Comparison of ENCODE assay signal across 9 cellular contexts in genomic region chr1:6822530-6823359, GRCh38.
DNase-seq lines count a peak whose midpoint lies in the region; ATAC-seq and FAIRE-seq lines count a peak whose summit lies in the region.
"Had no signal": no experiment of that assay in that cellular context is flagged by ENCODE, and none has a peak within 500 bp of the region (broad histone marks: within the 10 kb centered on the region; RNA-seq: fewer than 3 reads in every experiment).

No MANE protein-coding gene starts in this region.

- no peaks in the 10 kb centered on the region for H3K27me3 Mint-ChIP-seq in stimulated activated naive CD8-positive, alpha-beta T cell treated with anti-CD3 and anti-CD28 coated beads, Interleukin-15, amount 100 ng/mL, for 72 hours

- H3K27ac Mint-ChIP-seq in stimulated activated naive CD8-positive, alpha-beta T cell treated with anti-CD3 and anti-CD28 coated beads, Interleukin-15, amount 100 ng/mL, for 72 hours, result peak overlapping the region in 1 of 2 donors; percentile 11

- peak; percentile 78 for ATAC-seq in HG03159 (IDR thresholded peaks at IDR 0.05; ENCODE audit: unreplicated experiment)
- peak; percentile 70 for ATAC-seq in stimulated activated naive CD8-positive, alpha-beta T cell treated with anti-CD3 and anti-CD28 coated beads, Interleukin-15, amount 100 ng/mL, for 72 hours

- no peak overlapping the region for H3K4me3 Mint-ChIP-seq in stimulated activated naive CD8-positive, alpha-beta T cell treated with anti-CD3 and anti-CD28 coated beads, Interleukin-15, amount 100 ng/mL, for 72 hours

- FAIRE-seq in colon (lab: Jason Lieb, UNC), result peak; percentile 14

- no peaks in the 10 kb centered on the region for H3K9me3 Mint-ChIP-seq in stimulated activated naive CD8-positive, alpha-beta T cell treated with anti-CD3 and anti-CD28 coated beads, Interleukin-15, amount 100 ng/mL, for 72 hours

- H3K4me1 Mint-ChIP-seq in stimulated activated naive CD8-positive, alpha-beta T cell treated with anti-CD3 and anti-CD28 coated beads, Interleukin-15, amount 100 ng/mL, for 72 hours, result peaks cover 37% of the 10 kb centered on the region

- peak; percentile 87 for DNase-seq in NCI-H510A treated with DMSO at 0.1 percent for 48 hours (lab: John Stamatoyannopoulos, UW)
- no peak for DNase-seq in NCI-H510A (lab: John Stamatoyannopoulos, UW)
- DNase-seq in stimulated activated naive CD8-positive, alpha-beta T cell treated with anti-CD3 and anti-CD28 coated beads, Interleukin-15, amount 100 ng/mL, for 72 hours, result no peak
- no peak for DNase-seq in stimulated activated CD4-positive, alpha-beta T cell treated with anti-CD3 and anti-CD28 coated beads, Interleukin-12 subunit alpha, Interleukin-12 subunit beta, amount 100 ng/mL, for 4 hours
- DNase-seq in NCI-H226, result no peak
- no peak for DNase-seq in 8988T
- DNase-seq: GOT3 had no signal
